Comparison of ENCODE assay signal across 8 cellular contexts in genomic region chr16:56424791-56425438, GRCh38. TPM values are rescaled to one million over a fixed set of nuclear protein-coding genes. Genes with fewer than 3 reads are reported as not detected.
DNase-seq lines count a peak whose midpoint lies in the region; ATAC-seq lines count a peak whose summit lies in the region.

No MANE protein-coding gene starts in this region.

- peak overlapping the region; percentile 96 to 97 for H3K18ac ChIP-seq in mesenchymal stem cell (ENCODE audit: low read depth in 1 of 2, low read length in 2 of 2)

- H2BK120ac ChIP-seq in mesenchymal stem cell (ENCODE audit: low read depth, low read length), result peak overlapping the region; percentile 85

- peak overlapping the region; percentile 87 to 98 (median 94) for H3K9ac ChIP-seq in BLaER1 treated with 17β-estradiol and CSF1 and Interleukin-3, amounts not matched to agents 10 nM and 100 nM
- peak overlapping the region; percentile 34 to 73 for H3K9ac ChIP-seq in duodenal mucosa (ENCODE audit: low read depth in 1 of 2, low read length in 2 of 2)
- peak overlapping the region; percentile 91 for H3K9ac ChIP-seq in mesenchymal stem cell (ENCODE audit: low read length)

- no peak overlapping the region for H2BK12ac ChIP-seq in mesenchymal stem cell (ENCODE audit: low read length in 2 of 2)

- H4K8ac ChIP-seq in mesenchymal stem cell (ENCODE audit: low read length), result peak overlapping the region; percentile 84

- H3K14ac ChIP-seq in mesenchymal stem cell (ENCODE audit: low read length in 2 of 2), result peak overlapping the region; percentile 83 to 92

- H4K91ac ChIP-seq in mesenchymal stem cell (ENCODE audit: low read length), result peak overlapping the region; percentile 72

- H3K27ac ChIP-seq in BLaER1 treated with 17β-estradiol and CSF1 and Interleukin-3, amounts not matched to agents 10 nM and 100 nM, result peak overlapping the region; percentile 85 to 95 (median 90)
- H3K27ac ChIP-seq in duodenal mucosa (ENCODE audit: low read depth, low read length) (peak overlapping the region; percentile 39), mesenchymal stem cell (ENCODE audit: low read length, poor library complexity, severe bottlenecking) (no peak overlapping the region)

- H3K4me2 ChIP-seq in BLaER1 treated with 17β-estradiol and CSF1 and Interleukin-3, amounts not matched to agents 10 nM and 100 nM, result peak overlapping the region; percentile 88 to 98 (median 96)
- H3K4me2 ChIP-seq in mesenchymal stem cell (ENCODE audit: low read length, poor library complexity, severe bottlenecking), result peak overlapping the region; percentile 81

- peak overlapping the region; percentile 77 for H2BK15ac ChIP-seq in mesenchymal stem cell (ENCODE audit: low read depth, poor library complexity, severe bottlenecking)

- peaks cover 8% of the 10 kb centered on the region for H3K79me1 ChIP-seq in mesenchymal stem cell (replicated peaks; ENCODE audit: low read length, poor library complexity, severe bottlenecking)

- H3K4me3 ChIP-seq in BLaER1 treated with 17β-estradiol and CSF1 and Interleukin-3, amounts not matched to agents 10 nM and 100 nM, result peak overlapping the region; percentile 77 to 98 (median 96)
- H3K4me3 ChIP-seq in duodenal mucosa (ENCODE audit: low read depth in 1 of 2, low read length in 2 of 2) (peak overlapping the region; percentile 74 to 79), mesenchymal stem cell (ENCODE audit: insufficient read depth in 1 of 2, low read depth in 1 of 2, low read length in 2 of 2) (peak overlapping the region; percentile 84 to 96)

- WGBS in mesenchymal stem cell, result 1% methylated on average over 70 of the region's 79 CpGs

- H3K27me3 ChIP-seq in BLaER1 treated with 17β-estradiol and CSF1 and Interleukin-3, amounts not matched to agents 10 nM and 100 nM, result no peaks in the 10 kb centered on the region
- H3K27me3 ChIP-seq in duodenal mucosa (ENCODE audit: control insufficient read depth in 1 of 2, insufficient read depth in 2 of 2, low read length in 2 of 2) (no peaks in the 10 kb centered on the region), mesenchymal stem cell (ENCODE audit: control insufficient read depth in 1 of 2, insufficient read depth in 1 of 2, low read length in 2 of 2) (no peaks in the 10 kb centered on the region)

- DNase-seq in activated CD4-positive, alpha-beta T cell treated with anti-CD3 and anti-CD28 coated beads for 1 hour, result peak; percentile 16
- DNase-seq in mesenchymal stem cell, result peak; percentile 21
- peak; percentile 56 for DNase-seq in stimulated activated CD8-positive, alpha-beta memory T cell treated with anti-CD3 and anti-CD28 coated beads, Interleukin-4, amount 100 ng/mL, for 48 hours
- no peak for DNase-seq in MV-4-11 (lab: John Stamatoyannopoulos, UW)

- H2BK5ac ChIP-seq in mesenchymal stem cell (ENCODE audit: low read depth, low read length, poor library complexity, severe bottlenecking), result no peak overlapping the region

- peaks cover 31 to 43% (median 37%) of the 10 kb centered on the region in 10 experiments for H3K4me1 ChIP-seq in BLaER1 treated with 17β-estradiol and CSF1 and Interleukin-3, amounts not matched to agents 10 nM and 100 nM
- H3K4me1 ChIP-seq in duodenal mucosa (ENCODE audit: control insufficient read depth in 1 of 2, insufficient read depth in 2 of 2, low read length in 2 of 2), result peaks cover 22 to 27% of the 10 kb centered on the region in 2 donors
- peaks cover 8% of the 10 kb centered on the region for H3K4me1 ChIP-seq in mesenchymal stem cell (ENCODE audit: control insufficient read depth, insufficient read depth, low read depth, low read length)

- H2AK5ac ChIP-seq in mesenchymal stem cell (ENCODE audit: low read length, severe bottlenecking), result no peak overlapping the region

- no peak overlapping the region for H3K23ac ChIP-seq in mesenchymal stem cell (ENCODE audit: low read length in 2 of 2)

- H4K20me1 ChIP-seq in BLaER1 treated with 17β-estradiol and CSF1 and Interleukin-3, amounts not matched to agents 10 nM and 100 nM, result peaks cover 19 to 50% (median 36%) of the 10 kb centered on the region in 11 experiments; a peak in 21 of 22 replicates

- H3K36me3 ChIP-seq in BLaER1 treated with 17β-estradiol and CSF1 and Interleukin-3, amounts not matched to agents 10 nM and 100 nM, result peaks cover 0 to 16% (median 6%) of the 10 kb centered on the region in 11 experiments; a peak in 12 of 22 replicates
- H3K36me3 ChIP-seq in duodenal mucosa (ENCODE audit: control insufficient read depth in 1 of 2, insufficient read depth in 2 of 2, low read length in 2 of 2) (peaks cover 0 to 4% of the 10 kb centered on the region in 2 donors), mesenchymal stem cell (ENCODE audit: control insufficient read depth in 1 of 2, insufficient read depth in 2 of 2, low read depth in 1 of 2, low read length in 2 of 2) (peaks cover 2 to 7% of the 10 kb centered on the region in 2 experiments)

- peak overlapping the region; percentile 81 for H2AFZ ChIP-seq in mesenchymal stem cell (ENCODE audit: low read depth, low read length)

- no peaks in the 10 kb centered on the region for H3K9me3 ChIP-seq in BLaER1 treated with 17β-estradiol and CSF1 and Interleukin-3, amounts not matched to agents 10 nM and 100 nM (replicated peaks in 1 of 11)
- H3K9me3 ChIP-seq in duodenal mucosa (ENCODE audit: control insufficient read depth in 1 of 2, low read length in 2 of 2) (no peaks in the 10 kb centered on the region), mesenchymal stem cell (ENCODE audit: control insufficient read depth, low read length) (no peaks in the 10 kb centered on the region)

- ATAC-seq in GM19467 (IDR thresholded peaks at IDR 0.05; ENCODE audit: unreplicated experiment), result peak; percentile 27
- ATAC-seq in HG03565 (IDR thresholded peaks at IDR 0.05; ENCODE audit: unreplicated experiment), result peak; percentile 27

- peak overlapping the region; percentile 87 to 88 for H3K4ac ChIP-seq in mesenchymal stem cell (ENCODE audit: low read depth in 1 of 2, low read length in 2 of 2)

RNA-seq across cellular contexts. Expression of gene AMFR, which starts 0.4 kb away (rescaled TPM):
- 39.4 TPM for polyA plus RNA-seq in mesenchymal stem cell (2013, experiment 1 of 2)
- polyA plus RNA-seq in mesenchymal stem cell (2013, experiment 2 of 2), result 38.6 TPM

RNA-seq across cellular contexts. Expression of gene NUDT21, which starts 26.2 kb away (rescaled TPM):
- polyA plus RNA-seq in mesenchymal stem cell (2013, experiment 1 of 2), result 85.6 TPM
- 81.3 TPM for polyA plus RNA-seq in mesenchymal stem cell (2013, experiment 2 of 2)

RNA-seq across cellular contexts. Expression of gene OGFOD1, which starts 26.4 kb away (rescaled TPM):
- polyA plus RNA-seq in mesenchymal stem cell (2013, experiment 1 of 2), result 47.5 TPM
- 49.5 TPM for polyA plus RNA-seq in mesenchymal stem cell (2013, experiment 2 of 2)
